ENCODE assay signal across 1 cellular context in the genomic region with DNA sequence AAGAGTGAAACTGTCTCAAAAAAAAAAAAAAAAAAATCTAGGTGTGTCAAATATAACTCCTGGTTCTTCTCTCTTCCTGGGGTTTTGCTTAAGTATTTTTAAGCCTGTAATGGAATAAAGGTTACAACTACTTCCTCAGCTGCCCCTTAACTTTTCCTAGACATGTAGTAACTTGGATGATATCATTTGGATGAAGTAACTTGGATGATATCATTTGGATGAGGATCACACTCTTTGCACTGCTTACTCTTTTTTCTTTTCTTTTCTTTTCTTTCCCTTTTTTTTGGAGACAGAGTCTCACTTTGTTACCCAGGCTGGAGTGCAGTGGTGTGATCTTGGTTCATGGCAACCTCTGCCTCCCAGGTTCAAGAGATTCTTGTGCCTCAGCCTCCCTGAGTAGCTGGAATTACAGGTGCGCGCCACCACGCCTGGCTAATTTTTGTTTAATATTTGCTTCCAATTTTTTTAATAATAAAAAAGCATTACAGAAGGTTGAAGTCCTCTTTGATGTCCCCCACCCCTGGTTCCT.
TF ChIP-seq lines count a peak whose summit lies in the region.

No MANE protein-coding gene starts in this region.

TF ChIP-seq in IMR-90, 13 proteins besides CTCF, POLR2A, EP300 and RAD21:
- TF ChIP-seq MAFK (IDR thresholded peaks at IDR 0.05; ENCODE audit: low read depth, low read length), result no peak
- peak; percentile 34; the same call in 1 of the 2 replicates for TF ChIP-seq CEBPB (IDR thresholded peaks at IDR 0.05; ENCODE audit: low read depth, low read length)
- no peak for TF ChIP-seq CHD1 (IDR thresholded peaks at IDR 0.05; ENCODE audit: low read depth, low read length)
- TF ChIP-seq MXI1 (IDR thresholded peaks at IDR 0.05; ENCODE audit: borderline replicate concordance, low read depth, low read length), result no peak
- no peak for TF ChIP-seq NFE2L2 (IDR thresholded peaks at IDR 0.05; ENCODE audit: low read depth, low read length)
- TF ChIP-seq RFX5 (IDR thresholded peaks at IDR 0.05; ENCODE audit: low read depth, low read length), result no peak
- no peak for TF ChIP-seq MAZ (IDR thresholded peaks at IDR 0.05; ENCODE audit: borderline replicate concordance, low read depth, low read length)
- TF ChIP-seq BHLHE40 (IDR thresholded peaks at IDR 0.05; ENCODE audit: low read depth, low read length), result no peak
TF ChIP-seq in IMR-90: peak in this region for 1.
